7 cellular contexts compared by ENCODE assay signal in genomic region chr6:148595550-148595949, GRCh38.
"Had no signal": no experiment of that assay in that cellular context is flagged by ENCODE, and none has a peak within 500 bp of the region (broad histone marks: within the 10 kb centered on the region; RNA-seq: fewer than 3 reads in every experiment).

No MANE protein-coding gene starts in this region.

- H3K27ac ChIP-seq: GM23248 had no signal

- FAIRE-seq: H54, HepG2 had no signal

- H2AFZ ChIP-seq: GM23248 had no signal

- H3K9ac ChIP-seq: GM23248 had no signal

- H3K4me3 ChIP-seq: GM23248 had no signal

- DNase-seq: GOT3, H9, HCEC 1CT, KBM-7 had no signal
